In the genomic region with DNA sequence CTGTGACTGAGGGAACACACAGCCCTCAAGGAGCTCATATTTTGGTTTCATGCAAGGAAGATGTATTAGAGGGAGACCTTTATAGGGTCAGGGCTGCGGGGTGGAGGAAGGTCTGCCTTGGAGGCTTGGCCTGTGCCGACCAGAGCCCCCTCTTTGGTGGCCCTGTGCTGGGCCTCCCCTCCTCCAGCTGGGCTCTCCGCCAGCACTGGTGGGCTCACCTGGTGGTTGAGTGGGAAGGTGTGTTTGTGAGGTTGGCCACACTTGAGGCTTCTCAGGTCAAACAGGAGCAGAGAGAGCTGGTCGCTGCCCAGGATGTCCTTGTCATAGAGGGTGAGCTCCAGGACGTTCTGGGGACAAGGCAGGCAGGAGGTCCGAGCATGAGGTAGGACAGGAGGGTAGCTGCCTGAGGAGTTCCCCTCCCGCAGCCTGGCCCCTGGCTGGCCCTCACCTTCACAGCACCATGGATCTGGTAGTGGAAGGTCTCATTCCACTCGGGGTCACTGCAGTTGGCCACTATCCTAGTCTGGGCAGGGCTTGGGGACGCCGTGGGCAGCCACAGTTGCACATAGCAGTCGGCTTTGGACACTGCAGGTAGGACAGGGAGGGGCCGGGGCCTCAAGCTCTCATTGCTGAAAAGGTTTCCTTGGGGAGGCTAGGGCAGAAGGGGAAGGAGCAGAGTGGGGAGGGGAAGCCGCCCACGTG, we compare ENCODE assay signal across 17 cellular contexts. TPM values are rescaled to one million over a fixed set of nuclear protein-coding genes. Genes with fewer than 3 reads are reported as not detected.
"Had no signal": no experiment of that assay in that cellular context is flagged by ENCODE, and none has a peak within 500 bp of the region (broad histone marks: within the 10 kb centered on the region; RNA-seq: fewer than 3 reads in every experiment).

No MANE protein-coding gene starts in this region.

- H3K9me3 ChIP-seq: tibial artery had no signal

- DNase-seq: activated B cell treated with CpG ODN at 0.5 μM for 24 hours; activated CD4-positive, alpha-beta T cell treated with anti-CD3 and anti-CD28 coated beads, Interleukin-2, amount 10 ng/mL, durations not matched to agents 24 days and 14 days; activated T-cell treated with anti-CD3 and anti-CD28 coated beads for 4 hours; anterior cingulate cortex; midbrain; stimulated activated CD4-positive, alpha-beta T cell treated with anti-CD3 and anti-CD28 coated beads, Interleukin-4, amount 100 ng/mL, for 24 hours; T-cell; T1000 had no signal

- ATAC-seq: T-cell had no signal

- H3K4me3 ChIP-seq: dorsolateral prefrontal cortex, tibial artery had no signal

- FAIRE-seq: islet of Langerhans had no signal

- H3K27me3 ChIP-seq: dorsolateral prefrontal cortex, tibial artery had no signal

- H3K27ac ChIP-seq: dorsolateral prefrontal cortex, tibial artery had no signal

RNA-seq across cellular contexts. Expression of a gene that starts 2.4 kb away (rescaled TPM):
- total RNA-seq: activated B cell treated with CpG ODN at 0.5 μM for 24 hours; activated CD4-positive, alpha-beta T cell treated with anti-CD3 and anti-CD28 coated beads, Interleukin-2, amount 10 ng/mL, durations not matched to agents 24 days and 14 days; activated CD8-positive, alpha-beta memory T cell treated with anti-CD3 and anti-CD28 coated beads for 36 hours; activated naive CD8-positive, alpha-beta T cell treated with anti-CD3 and anti-CD28 coated beads, Interleukin-2, amount 10 ng/mL, durations not matched to agents 7 days and 5 days; chondrocyte; fibroblast of villous mesenchyme; liver; pulmonary artery endothelial cell had no signal

RNA-seq across cellular contexts. Expression of a gene that starts 59.7 kb away (rescaled TPM):
- total RNA-seq: activated B cell treated with CpG ODN at 0.5 μM for 24 hours; activated CD4-positive, alpha-beta T cell treated with anti-CD3 and anti-CD28 coated beads, Interleukin-2, amount 10 ng/mL, durations not matched to agents 24 days and 14 days; activated CD8-positive, alpha-beta memory T cell treated with anti-CD3 and anti-CD28 coated beads for 36 hours; activated naive CD8-positive, alpha-beta T cell treated with anti-CD3 and anti-CD28 coated beads, Interleukin-2, amount 10 ng/mL, durations not matched to agents 7 days and 5 days; chondrocyte; fibroblast of villous mesenchyme; liver; pulmonary artery endothelial cell; T-cell had no signal
